Comparison of ENCODE assay signal across 8 cellular contexts in genomic region chr6:4017058-4017457, GRCh38.
A peak's percentile ranks its signal among the peaks of the same experiment; 100 is the strongest.
DNase-seq lines count a peak whose midpoint lies in the region; ATAC-seq and TF ChIP-seq lines count a peak whose summit lies in the region.

No MANE protein-coding gene starts in this region.

- no peak for DNase-seq in activated T-cell treated with anti-CD3 and anti-CD28 coated beads, Interleukin-2, amount 50 U/mL, for 24 hours
- no peak for DNase-seq in activated T-cell treated with anti-CD3 and anti-CD28 coated beads, Interleukin-2, amount 50 U/mL, for 48 hours
- DNase-seq in kidney epithelial cell (ENCODE audit: low read depth) (no peak), NCI-H1436 (lab: John Stamatoyannopoulos, UW) (no peak)
- no peak for DNase-seq in activated CD4-positive, alpha-beta T cell treated with anti-CD3 and anti-CD28 coated beads, Interleukin-2, amount 50 U/mL, for 4 hours

- peaks cover 66% of the 10 kb centered on the region for H3K4me1 Mint-ChIP-seq in activated T-cell treated with anti-CD3 and anti-CD28 coated beads, Interleukin-2, amount 50 U/mL, for 24 hours (ENCODE audit: low read depth)
- peaks cover 67% of the 10 kb centered on the region for H3K4me1 Mint-ChIP-seq in activated naive CD8-positive, alpha-beta T cell (ENCODE audit: low read depth)

- no peaks in the 10 kb centered on the region for H3K9me3 ChIP-seq in thymus (ENCODE audit: control insufficient read depth)

- H3K27me3 Mint-ChIP-seq in activated T-cell treated with anti-CD3 and anti-CD28 coated beads, Interleukin-2, amount 50 U/mL, for 24 hours: no peaks in the 10 kb centered on the region
- no peaks in the 10 kb centered on the region for H3K27me3 Mint-ChIP-seq in activated naive CD8-positive, alpha-beta T cell

- peaks cover 11% of the 10 kb centered on the region for H3K4me1 ChIP-seq in thymus (ENCODE audit: control insufficient read depth, insufficient read depth, low read length)

- H3K27ac Mint-ChIP-seq in activated T-cell treated with anti-CD3 and anti-CD28 coated beads, Interleukin-2, amount 50 U/mL, for 24 hours: peak overlapping the region; percentile 97
- H3K27ac Mint-ChIP-seq in activated naive CD8-positive, alpha-beta T cell: peak overlapping the region; percentile 99

- peaks cover 40% of the 10 kb centered on the region for H3K36me3 Mint-ChIP-seq in activated T-cell treated with anti-CD3 and anti-CD28 coated beads, Interleukin-2, amount 50 U/mL, for 24 hours (ENCODE audit: low read depth)
- peaks cover 15% of the 10 kb centered on the region for H3K36me3 Mint-ChIP-seq in activated naive CD8-positive, alpha-beta T cell

- TF ChIP-seq CTCF in kidney epithelial cell (IDR thresholded peaks at IDR 0.05; ENCODE audit: insufficient read depth, low read length, poor library complexity, severe bottlenecking): no peak

- H3K27ac ChIP-seq in thymus (ENCODE audit: low read depth): no peak overlapping the region

- H3K4me3 ChIP-seq in kidney epithelial cell (ENCODE audit: low read depth, low read length) (peak overlapping the region; percentile 61), thymus (ENCODE audit: low read length) (peak overlapping the region; percentile 77)

- H3K27me3 ChIP-seq in kidney epithelial cell (ENCODE audit: control insufficient read depth, insufficient read depth, low read length): no peaks in the 10 kb centered on the region
- no peaks in the 10 kb centered on the region for H3K27me3 ChIP-seq in thymus (ENCODE audit: control insufficient read depth, insufficient read depth)

- no peaks in the 10 kb centered on the region for H3K36me3 ChIP-seq in kidney epithelial cell (ENCODE audit: control insufficient read depth, insufficient read depth, low read length)
- peaks cover 10% of the 10 kb centered on the region for H3K36me3 ChIP-seq in thymus (ENCODE audit: control insufficient read depth, insufficient read depth)

- no peaks in the 10 kb centered on the region for H3K9me3 Mint-ChIP-seq in activated T-cell treated with anti-CD3 and anti-CD28 coated beads, Interleukin-2, amount 50 U/mL, for 24 hours
- no peaks in the 10 kb centered on the region for H3K9me3 Mint-ChIP-seq in activated naive CD8-positive, alpha-beta T cell (ENCODE audit: low read depth)

- H3K4me3 Mint-ChIP-seq in activated T-cell treated with anti-CD3 and anti-CD28 coated beads, Interleukin-2, amount 50 U/mL, for 24 hours: peak overlapping the region; percentile 87
- H3K4me3 Mint-ChIP-seq in activated naive CD8-positive, alpha-beta T cell: peak overlapping the region; percentile 97

- ATAC-seq in HG03045 (IDR thresholded peaks at IDR 0.05; ENCODE audit: unreplicated experiment): no peak
